ENCODE assay signal across 8 cellular contexts in the genomic region with DNA sequence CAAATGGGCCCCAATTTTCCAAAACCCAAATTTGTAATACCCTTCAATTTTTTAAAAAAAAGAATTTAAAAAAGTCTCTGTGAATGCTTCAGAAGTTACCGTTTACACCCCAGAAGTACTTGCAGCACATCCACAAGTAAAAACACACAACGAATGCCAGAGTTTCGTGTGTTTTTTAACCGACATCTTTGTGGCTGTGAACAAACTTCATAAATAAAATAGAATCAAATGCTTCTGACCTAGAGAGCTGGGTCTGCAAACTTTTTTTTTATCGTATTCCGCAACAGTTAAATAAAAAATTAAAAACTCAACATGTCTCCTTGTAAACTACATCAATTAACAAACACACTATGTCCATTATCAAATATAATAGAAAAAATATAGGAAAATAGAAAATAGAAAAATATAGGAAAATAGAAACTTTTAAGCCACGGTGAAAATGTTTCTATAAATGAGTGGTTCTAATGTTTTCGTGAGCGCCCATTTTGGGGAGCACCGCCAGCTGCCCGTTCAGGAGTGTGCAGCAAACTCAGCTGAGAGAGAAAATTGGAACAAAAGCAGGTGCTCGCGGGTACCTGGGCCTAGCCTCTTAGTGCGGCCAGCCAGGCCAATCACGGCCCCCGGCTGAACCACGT. TPM values are rescaled to one million over a fixed set of nuclear protein-coding genes. Genes with fewer than 3 reads are reported as not detected.
DNase-seq lines count a peak whose midpoint lies in the region; ATAC-seq, FAIRE-seq and TF ChIP-seq lines count a peak whose summit lies in the region.

No MANE protein-coding gene starts in this region.

- no peak overlapping the region for H3K4me3 ChIP-seq in endothelial cell of umbilical vein (replicated peaks in 1 of 3; ENCODE audit: insufficient read depth in 1 of 3, low read depth in 1 of 3, low read length in 3 of 3)
- peak overlapping the region in 4 of 7 experiments; percentile 10 to 36 (median 29) for H3K4me3 ChIP-seq in skin epidermis
- peak overlapping the region in 1 of 2 donors; percentile 4 for H3K4me3 ChIP-seq in aorta (ENCODE audit: low read length in 2 of 2)

- no peak for FAIRE-seq in endothelial cell of umbilical vein (lab: Jason Lieb, UNC)

- no peak for ATAC-seq in aorta (ENCODE audit: low FRiP score)
- no peak for ATAC-seq in HG02884 (IDR thresholded peaks at IDR 0.05; ENCODE audit: unreplicated experiment)

- H3K27ac ChIP-seq in endothelial cell of umbilical vein (ENCODE audit: insufficient read depth, low read depth, low read length) (no peak overlapping the region), skin epidermis (no peak overlapping the region), aorta (ENCODE audit: low read depth in 1 of 2, low read length in 2 of 2) (no peak overlapping the region)

- no peaks in the 10 kb centered on the region for H3K79me2 ChIP-seq in endothelial cell of umbilical vein (ENCODE audit: control insufficient read depth, insufficient read depth, low read length)

- POLR2A ChIA-PET in endothelial cell of umbilical vein (lab: Charles Lee), result no interaction called here

- peaks cover 7% of the 10 kb centered on the region for H3K4me1 ChIP-seq in endothelial cell of umbilical vein (ENCODE audit: control insufficient read depth, extremely low read depth, insufficient read depth, low read length)
- H3K4me1 ChIP-seq in aorta (ENCODE audit: control insufficient read depth in 1 of 2, insufficient read depth in 2 of 2, low read length in 2 of 2), result no peaks in the 10 kb centered on the region

- no peaks in the 10 kb centered on the region for H3K36me3 ChIP-seq in endothelial cell of umbilical vein (ENCODE audit: control insufficient read depth in 2 of 2, extremely low read depth in 1 of 2, insufficient read depth in 2 of 2, low read length in 2 of 2)
- no peaks in the 10 kb centered on the region for H3K36me3 ChIP-seq in aorta (ENCODE audit: control insufficient read depth in 1 of 2, insufficient read depth in 2 of 2, low read length in 1 of 2)

- no peaks in the 10 kb centered on the region for H4K20me1 ChIP-seq in endothelial cell of umbilical vein (replicated peaks; ENCODE audit: control insufficient read depth, extremely low read depth, insufficient read depth, low read length)

- CTCF ChIA-PET in endothelial cell of umbilical vein (lab: Charles Lee), result interaction anchor here (0.8 to 2.9 kb wide), 3 partner anchors 35 to 93 kb away, joined by 3 to 16 read pairs (median 3); no protein-coding TSS in a partner anchor

- peak overlapping the region; percentile 7 for H3K4me2 ChIP-seq in endothelial cell of umbilical vein (ENCODE audit: insufficient read depth, low read length)

- H3K9me1 ChIP-seq in endothelial cell of umbilical vein (replicated peaks; ENCODE audit: control insufficient read depth, extremely low read depth, insufficient read depth, low read length), result no peaks in the 10 kb centered on the region

- no TSS peak for BruUV-seq in endothelial cell of umbilical vein (replicated peaks; lab: Mats Ljungman, UMichigan)

- no peak for DNase-seq in T-helper 1 cell
- DNase-seq in NCI-H2081 treated with DMSO at 0.1 percent for 48 hours (lab: John Stamatoyannopoulos, UW), result peak; percentile 13
- no peak for DNase-seq in endothelial cell of umbilical vein (ENCODE audit: low read depth, low spot score)
- DNase-seq in aorta, result no peak
- DNase-seq in HPDE6-E6E7 (ENCODE audit: extremely low spot score), result no peak

- no peak for TF ChIP-seq CTCF in endothelial cell of umbilical vein (IDR thresholded peaks at IDR 0.05; ENCODE audit: extremely low read depth in 1 of 2, insufficient read depth in 1 of 2, low read depth in 1 of 2, low read length in 2 of 2)

- H3K9ac ChIP-seq in endothelial cell of umbilical vein (replicated peaks; ENCODE audit: extremely low read depth, insufficient read depth, low read length), result no peak overlapping the region

- no peak for TF ChIP-seq POLR2A in endothelial cell of umbilical vein (IDR thresholded peaks at IDR 0.05; ENCODE audit: low read depth, low read length)

- no peaks in the 10 kb centered on the region for H3K9me3 ChIP-seq in endothelial cell of umbilical vein (replicated peaks; ENCODE audit: control insufficient read depth, insufficient read depth, low read length)
- H3K9me3 ChIP-seq in aorta (ENCODE audit: control insufficient read depth, low read length), result no peaks in the 10 kb centered on the region

- peaks cover 83% of the 10 kb centered on the region for H3K27me3 Mint-ChIP-seq in T-helper 1 cell treated with Interleukin-12 subunit alpha and Interleukin-12 subunit beta and Interleukin-4 antibody, amounts not matched to agents 30 μg/mL and 1 μg/mL, for 36 hours (ENCODE audit: low read depth)

- H3K4me1 Mint-ChIP-seq in T-helper 1 cell treated with Interleukin-12 subunit alpha and Interleukin-12 subunit beta and Interleukin-4 antibody, amounts not matched to agents 30 μg/mL and 1 μg/mL, for 36 hours (ENCODE audit: low read depth), result peaks cover 10% of the 10 kb centered on the region

- H3K27ac Mint-ChIP-seq in T-helper 1 cell treated with Interleukin-12 subunit alpha and Interleukin-12 subunit beta and Interleukin-4 antibody, amounts not matched to agents 30 μg/mL and 1 μg/mL, for 36 hours, result peak overlapping the region; percentile 41

- dilution Hi-C loops in endothelial cell of umbilical vein (cut with MboI; ENCODE audit: extremely low pct_ligation_motif_present, low sequenced_read_pairs), result no loop called here

- H3K9me3 Mint-ChIP-seq in T-helper 1 cell treated with Interleukin-12 subunit alpha and Interleukin-12 subunit beta and Interleukin-4 antibody, amounts not matched to agents 30 μg/mL and 1 μg/mL, for 36 hours, result no peaks in the 10 kb centered on the region

- H2AFZ ChIP-seq in endothelial cell of umbilical vein (ENCODE audit: low read depth, low read length), result no peak overlapping the region

- WGBS in aorta, 2 donors, result 10 to 13% methylated on average over 17 of the region's 17 CpGs

- H3K36me3 Mint-ChIP-seq in T-helper 1 cell treated with Interleukin-12 subunit alpha and Interleukin-12 subunit beta and Interleukin-4 antibody, amounts not matched to agents 30 μg/mL and 1 μg/mL, for 36 hours (ENCODE audit: low read depth), result peaks cover 1% of the 10 kb centered on the region

- H3K27me3 ChIP-seq in endothelial cell of umbilical vein (ENCODE audit: control insufficient read depth in 2 of 2, insufficient read depth in 2 of 2, low read length in 2 of 2) (peaks cover 78 to 92% of the 10 kb centered on the region in 2 experiments), aorta (ENCODE audit: control insufficient read depth in 1 of 2, insufficient read depth in 2 of 2, low read length in 1 of 2) (peaks cover 0 to 4% of the 10 kb centered on the region in 2 donors)

- intact Hi-C loops in endothelial cell of umbilical vein (cut with micrococcal nuclease), result no loop called here
- intact Hi-C loops in aorta (cut with DNase I), result no loop called here

- no peak overlapping the region for H3K4me3 Mint-ChIP-seq in T-helper 1 cell treated with Interleukin-12 subunit alpha and Interleukin-12 subunit beta and Interleukin-4 antibody, amounts not matched to agents 30 μg/mL and 1 μg/mL, for 36 hours

TF ChIP-seq in endothelial cell of umbilical vein, 7 proteins besides CTCF, POLR2A, EP300 and RAD21:
- TF ChIP-seq, protein P1, sequence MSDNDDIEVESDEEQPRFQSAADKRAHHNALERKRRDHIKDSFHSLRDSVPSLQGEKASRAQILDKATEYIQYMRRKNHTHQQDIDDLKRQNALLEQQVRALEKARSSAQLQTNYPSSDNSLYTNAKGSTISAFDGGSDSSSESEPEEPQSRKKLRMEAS (IDR thresholded peaks at IDR 0.05; ENCODE audit: insufficient read depth, insufficient read length), result peak; percentile 27
- no peak for TF ChIP-seq JUN (IDR thresholded peaks at IDR 0.05; ENCODE audit: borderline replicate concordance, insufficient read depth, insufficient read length, low read depth)

RNA-seq across cellular contexts. Expression of a gene that starts 0.4 kb away (rescaled TPM):
- total RNA-seq in endothelial cell of umbilical vein (not detected in 2 replicates), aorta (not detected)
- polyA plus RNA-seq in endothelial cell of umbilical vein (not detected in 2 replicates), aorta (1 to 10 TPM in 1 of 2 donors, not detected in 1; 5.3 TPM)
- polyA plus RNA-seq in endothelial cell of umbilical vein (2011; cell fraction: cytosol; rRNA removed), result not detected in 2 replicates
- not detected in 2 replicates for polyA plus RNA-seq in endothelial cell of umbilical vein (2011; cell fraction: nucleus; rRNA removed)
- polyA plus RNA-seq in endothelial cell of umbilical vein (2012), result not detected in 2 replicates
- polyA minus RNA-seq in endothelial cell of umbilical vein, result not detected in 2 replicates
- not detected for polyA minus RNA-seq in endothelial cell of umbilical vein (2011; cell fraction: cytosol; rRNA and poly(A)+ RNA removed)
- polyA minus RNA-seq in endothelial cell of umbilical vein (2011; cell fraction: nucleus; rRNA and poly(A)+ RNA removed), result not detected in 2 replicates

RNA-seq across cellular contexts. Expression of a gene that starts 49.7 kb away (rescaled TPM):
- not detected in 2 replicates for total RNA-seq in endothelial cell of umbilical vein
- polyA plus RNA-seq in endothelial cell of umbilical vein, result not detected in 2 replicates
- polyA plus RNA-seq in endothelial cell of umbilical vein (2011; cell fraction: cytosol; rRNA removed), result not detected in 2 replicates
- not detected in 2 replicates for polyA plus RNA-seq in endothelial cell of umbilical vein (2011; cell fraction: nucleus; rRNA removed)
- not detected in 2 replicates for polyA plus RNA-seq in endothelial cell of umbilical vein (2012)
- not detected in 2 replicates for polyA minus RNA-seq in endothelial cell of umbilical vein
- polyA minus RNA-seq in endothelial cell of umbilical vein (2011; cell fraction: cytosol; rRNA and poly(A)+ RNA removed), result not detected
- not detected in 2 replicates for polyA minus RNA-seq in endothelial cell of umbilical vein (2011; cell fraction: nucleus; rRNA and poly(A)+ RNA removed)
- total RNA-seq in aorta, result not detected
- 10 to 100 TPM in 1 of 2 donors, not detected in 1; 27.7 TPM for polyA plus RNA-seq in aorta

Comparison
In these comparisons a context has a peak if more than half of its experiments do, and no peak if none do; other contexts are left out.
1. H3K4me3 ChIP-seq: peak in skin epidermis (4 of 7); none in endothelial cell of umbilical vein (0 of 3).